13 cellular contexts compared by ENCODE assay signal in genomic region chr18:37452697-37453385, GRCh38.
DNase-seq lines count a peak whose midpoint lies in the region; ATAC-seq and TF ChIP-seq lines count a peak whose summit lies in the region.
"Had no signal": no experiment of that assay in that cellular context is flagged by ENCODE, and none has a peak within 500 bp of the region (broad histone marks: within the 10 kb centered on the region; RNA-seq: fewer than 3 reads in every experiment).

No MANE protein-coding gene starts in this region.

- H3K27me3 Mint-ChIP-seq in mesothelial cell of epicardium (ENCODE audit: low read depth) = no peaks in the 10 kb centered on the region
- H3K27me3 Mint-ChIP-seq in glutamatergic neuron (ENCODE audit: unreplicated experiment) = peaks cover 9% of the 10 kb centered on the region

- H3K27me3 ChIP-seq in right atrium auricular region (no peaks in the 10 kb centered on the region), breast epithelium (peaks cover 0 to 3% of the 10 kb centered on the region in 2 donors)

- peaks cover 0 to 9% of the 10 kb centered on the region in 2 donors for H3K4me1 ChIP-seq in right atrium auricular region
- H3K4me1 ChIP-seq in breast epithelium = peaks cover 0 to 2% of the 10 kb centered on the region in 2 donors

- H3K4me3 ChIP-seq in right atrium auricular region (no peak overlapping the region), breast epithelium (peak overlapping the region in 1 of 3 donors; percentile 19)

- H3K36me3 Mint-ChIP-seq in mesothelial cell of epicardium (no peaks in the 10 kb centered on the region), glutamatergic neuron (ENCODE audit: unreplicated experiment) (no peaks in the 10 kb centered on the region)

- H3K4me3 Mint-ChIP-seq in mesothelial cell of epicardium (no peak overlapping the region), glutamatergic neuron (ENCODE audit: unreplicated experiment) (no peak overlapping the region)

- DNase-seq in Right ventricle myocardium inferior (ENCODE audit: missing footprints) = no peak
- no peak for DNase-seq in right atrium auricular region (ENCODE audit: low spot score)
- peak in 1 of 2 donors; percentile 68 for DNase-seq in breast epithelium (ENCODE audit: low spot score in 2 of 2)
- no peak for DNase-seq in mesothelial cell of epicardium (ENCODE audit: low spot score in 2 of 2, unreplicated experiment in 2 of 2)
- no peak for DNase-seq in glutamatergic neuron
- DNase-seq in activated CD4-positive, alpha-beta T cell treated with anti-CD3 and anti-CD28 coated beads, Interleukin-2, amount 50 U/mL, for 4 hours = no peak
- DNase-seq in GM10248 (ENCODE audit: extremely low spot score) = no peak
- DNase-seq: anterior cingulate cortex; effector CD8-positive, alpha-beta T cell; KG1; NCI-H526; small intestine had no signal

- H3K27ac ChIP-seq in right atrium auricular region = no peak overlapping the region
- peak overlapping the region; percentile 52 to 83 for H3K27ac ChIP-seq in breast epithelium

- ATAC-seq in Right ventricle myocardium inferior = peak; percentile 18
- no peak for ATAC-seq in GM21360 (IDR thresholded peaks at IDR 0.05; ENCODE audit: unreplicated experiment)

- H3K9me3 ChIP-seq in right atrium auricular region = no peaks in the 10 kb centered on the region
- no peaks in the 10 kb centered on the region for H3K9me3 ChIP-seq in breast epithelium

- intact Hi-C loops in Right ventricle myocardium inferior (cut with DNase I) = no loop called here
- intact Hi-C loops in breast epithelium (cut with DNase I; ENCODE audit: low total_unique reads) = no loop called here

- CTCF ChIA-PET in GM10248 (lab: Yijun Ruan, JAX) = no interaction called here

- H3K4me1 Mint-ChIP-seq in mesothelial cell of epicardium (peaks cover 46% of the 10 kb centered on the region), glutamatergic neuron (ENCODE audit: low read depth, unreplicated experiment) (peaks cover 32% of the 10 kb centered on the region)

- no peaks in the 10 kb centered on the region for H3K9me3 Mint-ChIP-seq in mesothelial cell of epicardium
- peaks cover 15% of the 10 kb centered on the region for H3K9me3 Mint-ChIP-seq in glutamatergic neuron (ENCODE audit: unreplicated experiment)

- TF ChIP-seq CTCF in right atrium auricular region (IDR thresholded peaks at IDR 0.05) (no peak), breast epithelium (IDR thresholded peaks at IDR 0.05) (no peak), mesothelial cell of epicardium (IDR thresholded peaks at IDR 0.05; ENCODE audit: unreplicated experiment) (no peak), glutamatergic neuron (IDR thresholded peaks at IDR 0.05; ENCODE audit: partially characterized antibody, unreplicated experiment) (no peak), GM10248 (IDR thresholded peaks at IDR 0.05; ENCODE audit: control extremely low read depth, extremely low read depth, low read depth, missing control alignments) (no peak)

- H3K27ac Mint-ChIP-seq in mesothelial cell of epicardium (peak overlapping the region; percentile 94), glutamatergic neuron (ENCODE audit: unreplicated experiment) (no peak overlapping the region)

- no peaks in the 10 kb centered on the region for H3K36me3 ChIP-seq in right atrium auricular region
- H3K36me3 ChIP-seq in breast epithelium = no peaks in the 10 kb centered on the region

- POLR2A ChIA-PET in GM10248 (lab: Yijun Ruan, JAX) = no interaction called here

- TF ChIP-seq POLR2A in breast epithelium (IDR thresholded peaks at IDR 0.05) = no peak

Comparison
In these comparisons a context has a peak if more than half of its experiments do, and no peak if none do; other contexts are left out.
1. H3K27ac ChIP-seq: peak in breast epithelium (2 of 2); none in right atrium auricular region (0 of 2).